In genomic region chr12:12803186-12803585, GRCh38 we compare ENCODE assay signal across 8 cellular contexts. TPM values are rescaled to one million over a fixed set of nuclear protein-coding genes. Genes with fewer than 3 reads are reported as not detected.
DNase-seq lines count a peak whose midpoint lies in the region; ATAC-seq, FAIRE-seq and TF ChIP-seq lines count a peak whose summit lies in the region.

No MANE protein-coding gene starts in this region.

- TF ChIP-seq CTCF in AG09319 (IDR thresholded peaks at IDR 0.05; ENCODE audit: low read depth, low read length) = no peak
- TF ChIP-seq CTCF in foreskin fibroblast (IDR thresholded peaks at IDR 0.05; ENCODE audit: low read depth, low read length) = no peak

- no peaks in the 10 kb centered on the region for H3K27me3 ChIP-seq in small intestine (ENCODE audit: control insufficient read depth in 2 of 2, insufficient read depth in 2 of 2, low read length in 2 of 2)

- peak; percentile 32 for DNase-seq in AG09319 (ENCODE audit: extremely low read depth, low read depth)
- DNase-seq in NCI-H446 treated with DMSO at 0.1 percent for 48 hours (lab: John Stamatoyannopoulos, UW) = peak; percentile 38
- DNase-seq in activated T-cell treated with anti-CD3 and anti-CD28 coated beads, Interleukin-2, amount 50 U/mL, for 72 hours = peak; percentile 53 to 54
- DNase-seq in foreskin fibroblast = peak; percentile 76 to 87
- DNase-seq in small intestine = peak; percentile 99
- DNase-seq in activated CD8-positive, alpha-beta memory T cell treated with anti-CD3 and anti-CD28 coated beads, Interleukin-2, amount 50 U/mL, for 48 hours = no peak

- no peaks in the 10 kb centered on the region for H3K27me3 Mint-ChIP-seq in activated T-cell treated with anti-CD3 and anti-CD28 coated beads, Interleukin-2, amount 50 U/mL, for 72 hours (ENCODE audit: low read depth)

- peak overlapping the region; percentile 19 to 57 for H3K4me3 Mint-ChIP-seq in activated T-cell treated with anti-CD3 and anti-CD28 coated beads, Interleukin-2, amount 50 U/mL, for 72 hours

- H3K27ac ChIP-seq in small intestine (ENCODE audit: low read depth in 1 of 2, low read length in 1 of 2) = peak overlapping the region; percentile 65 to 90

- H3K9me3 Mint-ChIP-seq in activated T-cell treated with anti-CD3 and anti-CD28 coated beads, Interleukin-2, amount 50 U/mL, for 72 hours = no peaks in the 10 kb centered on the region

- no peak overlapping the region for H3K27ac Mint-ChIP-seq in activated T-cell treated with anti-CD3 and anti-CD28 coated beads, Interleukin-2, amount 50 U/mL, for 72 hours

- WGBS in small intestine, 3 donors = 10 to 34% (median 15%) methylated on average over 2 of the region's 2 CpGs

- H3K9me3 ChIP-seq in small intestine (ENCODE audit: control insufficient read depth, low read depth) = no peaks in the 10 kb centered on the region

- ATAC-seq in GM18907 (IDR thresholded peaks at IDR 0.05; ENCODE audit: unreplicated experiment) = peak; percentile 90
- ATAC-seq in HG03025 (IDR thresholded peaks at IDR 0.05; ENCODE audit: low FRiP score, unreplicated experiment) = peak; percentile 81
- ATAC-seq in activated T-cell treated with anti-CD3 and anti-CD28 coated beads, Interleukin-2, amount 50 U/mL, for 72 hours (replicated peaks in 1 of 2) = peak; percentile 83 to 86

- peaks cover 0 to 4% of the 10 kb centered on the region in 2 donors for H3K4me1 ChIP-seq in small intestine (ENCODE audit: control insufficient read depth in 2 of 2, insufficient read depth in 1 of 2, low read depth in 1 of 2, low read length in 1 of 2)

- H3K36me3 ChIP-seq in small intestine (ENCODE audit: control insufficient read depth in 2 of 2, insufficient read depth in 2 of 2, low read length in 2 of 2) = no peaks in the 10 kb centered on the region

- H3K4me1 Mint-ChIP-seq in activated T-cell treated with anti-CD3 and anti-CD28 coated beads, Interleukin-2, amount 50 U/mL, for 72 hours (ENCODE audit: low read depth) = peaks cover 54% of the 10 kb centered on the region

- FAIRE-seq in small intestine (lab: Jason Lieb, UNC) = no peak

- H3K36me3 Mint-ChIP-seq in activated T-cell treated with anti-CD3 and anti-CD28 coated beads, Interleukin-2, amount 50 U/mL, for 72 hours (ENCODE audit: insufficient read depth in 2 of 2) = no peaks in the 10 kb centered on the region

- H3K4me3 ChIP-seq in foreskin fibroblast (ENCODE audit: low read depth in 1 of 2, low read length in 2 of 2) (no peak overlapping the region), small intestine (ENCODE audit: low read depth in 1 of 2, low read length in 2 of 2) (no peak overlapping the region)

RNA-seq across cellular contexts. Expression of gene DDX47, which starts 10.0 kb away (rescaled TPM):
- 10 to 100 TPM; 58.2 to 67.8 TPM for total RNA-seq in activated T-cell treated with anti-CD3 and anti-CD28 coated beads, Interleukin-2, amount 50 U/mL, for 72 hours
- polyA plus RNA-seq in small intestine = 10 to 100 TPM; 25.5 to 33.6 (median 33.5) TPM

RNA-seq across cellular contexts. Expression of gene APOLD1, which starts 17.7 kb away (rescaled TPM):
- total RNA-seq in activated T-cell treated with anti-CD3 and anti-CD28 coated beads, Interleukin-2, amount 50 U/mL, for 72 hours = 10 to 100 TPM; 10.4 to 12.8 TPM
- 10 to 100 TPM in 1 of 3 donors, 1 to 10 TPM in 1, under 1 TPM in 1; 0.22 to 29.9 (median 1.9) TPM for polyA plus RNA-seq in small intestine
